ENCODE assay signal across 14 cellular contexts in genomic region chr5:112546946-112547647, GRCh38.
"Had no signal": no experiment of that assay in that cellular context is flagged by ENCODE, and none has a peak within 500 bp of the region (broad histone marks: within the 10 kb centered on the region; RNA-seq: fewer than 3 reads in every experiment).

No MANE protein-coding gene starts in this region.

- H3K36me3 ChIP-seq: cardiac muscle cell, gastroesophageal sphincter, thyroid gland, uterus, WERI-Rb-1 had no signal

- ATAC-seq: activated CD4-positive, alpha-beta T cell treated with anti-CD3 and anti-CD28 coated beads for 36 hours; activated T-cell treated with anti-CD3 and anti-CD28 coated beads, Interleukin-2, amount 50 U/mL, for 72 hours; gastroesophageal sphincter had no signal

- H3K27me3 ChIP-seq: cardiac muscle cell, gastroesophageal sphincter, thyroid gland, uterus had no signal

- H3K9me3 ChIP-seq: gastroesophageal sphincter, thyroid gland, uterus had no signal

- H3K27ac ChIP-seq: epithelial cell of prostate, gastroesophageal sphincter, uterus, WERI-Rb-1 had no signal

- H3K4me3 ChIP-seq: cardiac muscle cell, gastroesophageal sphincter, thyroid gland, uterus had no signal

- H3K4me1 ChIP-seq: uterus had no signal

- DNase-seq: activated CD4-positive, alpha-beta memory T cell treated with anti-CD3 and anti-CD28 coated beads, Interleukin-2, amount 10 ng/mL, durations not matched to agents 7 days and 5 days; activated CD4-positive, alpha-beta T cell treated with anti-CD3 and anti-CD28 coated beads for 36 hours; activated naive CD4-positive, alpha-beta T cell; activated T-cell treated with anti-CD3 and anti-CD28 coated beads, Interleukin-2, amount 50 U/mL, for 72 hours; aorta; cortex of kidney; effector memory CD4-positive, alpha-beta T cell; islet precursor cell; thyroid gland; uterus; WERI-Rb-1 had no signal
